ENCODE assay signal across 17 cellular contexts in genomic region chr22:21030621-21031544, GRCh38. TPM values are rescaled to one million over a fixed set of nuclear protein-coding genes. Genes with fewer than 3 reads are reported as not detected.
"Had no signal": no experiment of that assay in that cellular context is flagged by ENCODE, and none has a peak within 500 bp of the region (broad histone marks: within the 10 kb centered on the region; RNA-seq: fewer than 3 reads in every experiment).

No MANE protein-coding gene starts in this region.

- H3K9me3 Mint-ChIP-seq: activated CD4-positive, alpha-beta memory T cell treated with anti-CD3 and anti-CD28 coated beads for 36 hours; dendritic cell treated with granulocyte-macrophage colony-stimulating factor and Interleukin-4, amounts not matched to agents 40 ng/mL and 50 ng/mL, for 4 days; naive thymus-derived CD4-positive, alpha-beta T cell; stimulated activated memory B cell treated with anti-CD40 and anti-IgM and Interleukin-4, amounts not matched to agents 10 μg/mL and 1 μg/mL and 100 μg/mL, for 72 hours had no signal

- H3K4me1 ChIP-seq: pancreas had no signal

- ATAC-seq: naive thymus-derived CD4-positive, alpha-beta T cell; SK-N-SH treated with all-trans-retinoic acid at 6 μM for 48 hours; stimulated activated memory B cell treated with anti-CD40 and anti-IgM and Interleukin-4, amounts not matched to agents 10 μg/mL and 1 μg/mL and 100 μg/mL, for 72 hours had no signal

- H3K4me3 ChIP-seq: lung had no signal

- DNase-seq: activated CD4-positive, alpha-beta memory T cell treated with anti-CD3 and anti-CD28 coated beads for 36 hours; activated gamma-delta T cell; activated T-cell treated with anti-CD3 and anti-CD28 coated beads, Interleukin-2, amount 50 U/mL, for 48 hours; head of caudate nucleus; left colon; pancreas; T-helper 9 cell had no signal

- H3K36me3 Mint-ChIP-seq: activated CD4-positive, alpha-beta memory T cell treated with anti-CD3 and anti-CD28 coated beads for 36 hours; naive thymus-derived CD4-positive, alpha-beta T cell; stimulated activated memory B cell treated with anti-CD40 and anti-IgM and Interleukin-4, amounts not matched to agents 10 μg/mL and 1 μg/mL and 100 μg/mL, for 72 hours had no signal

- H3K36me3 ChIP-seq: pancreas, tibial nerve had no signal

- H3K27ac ChIP-seq: pancreas, tibial nerve had no signal

- H3K4me3 Mint-ChIP-seq: activated CD4-positive, alpha-beta memory T cell treated with anti-CD3 and anti-CD28 coated beads for 36 hours; dendritic cell treated with granulocyte-macrophage colony-stimulating factor and Interleukin-4, amounts not matched to agents 40 ng/mL and 50 ng/mL, for 4 days; stimulated activated memory B cell treated with anti-CD40 and anti-IgM and Interleukin-4, amounts not matched to agents 10 μg/mL and 1 μg/mL and 100 μg/mL, for 72 hours had no signal

- H3K9me3 ChIP-seq: pancreas, tibial nerve had no signal

- H3K27me3 ChIP-seq: pancreas had no signal

- H3K27ac Mint-ChIP-seq: activated CD4-positive, alpha-beta memory T cell treated with anti-CD3 and anti-CD28 coated beads for 36 hours; dendritic cell treated with granulocyte-macrophage colony-stimulating factor and Interleukin-4, amounts not matched to agents 40 ng/mL and 50 ng/mL, for 4 days; naive thymus-derived CD4-positive, alpha-beta T cell; stimulated activated memory B cell treated with anti-CD40 and anti-IgM and Interleukin-4, amounts not matched to agents 10 μg/mL and 1 μg/mL and 100 μg/mL, for 72 hours had no signal

RNA-seq across cellular contexts. Expression of gene SLC7A4, which starts 1.5 kb away (rescaled TPM):
- total RNA-seq: activated CD4-positive, alpha-beta memory T cell treated with anti-CD3 and anti-CD28 coated beads for 36 hours; cardiac septum; mononuclear cell had no signal

RNA-seq across cellular contexts. Expression of gene LRRC74B, which starts 14.9 kb away (rescaled TPM):
- total RNA-seq: activated CD4-positive, alpha-beta memory T cell treated with anti-CD3 and anti-CD28 coated beads for 36 hours; astrocyte; cardiac septum; mononuclear cell; naive thymus-derived CD4-positive, alpha-beta T cell; pancreas; smooth muscle cell had no signal
- polyA plus RNA-seq: naive thymus-derived CD4-positive, alpha-beta T cell; smooth muscle cell had no signal

RNA-seq across cellular contexts. Expression of gene P2RX6, which starts 15.9 kb away (rescaled TPM):
- total RNA-seq: activated CD4-positive, alpha-beta memory T cell treated with anti-CD3 and anti-CD28 coated beads for 36 hours had no signal
